25 cellular contexts compared by ENCODE assay signal in genomic region chr2:17479875-17480274, GRCh38. TPM values are rescaled to one million over a fixed set of nuclear protein-coding genes. Genes with fewer than 3 reads are reported as not detected.
A peak's percentile ranks its signal among the peaks of the same experiment; 100 is the strongest.
DNase-seq lines count a peak whose midpoint lies in the region; ATAC-seq and TF ChIP-seq lines count a peak whose summit lies in the region.
"Had no signal": no experiment of that assay in that cellular context is flagged by ENCODE, and none has a peak within 500 bp of the region (broad histone marks: within the 10 kb centered on the region; RNA-seq: fewer than 3 reads in every experiment).

No MANE protein-coding gene starts in this region.

- no peaks in the 10 kb centered on the region for H3K79me2 ChIP-seq in mammary epithelial cell (ENCODE audit: insufficient read depth, low read length)
- H3K79me2 ChIP-seq: parathyroid adenoma had no signal

- no peak overlapping the region for H3K9ac ChIP-seq in mammary epithelial cell (ENCODE audit: insufficient read depth, low read length)
- H3K9ac ChIP-seq: parathyroid adenoma had no signal

- H3K4me3 ChIP-seq in mammary epithelial cell (replicated peaks in 1 of 3; ENCODE audit: insufficient read depth in 1 of 3, low read depth in 2 of 3, low read length in 3 of 3) (no peak overlapping the region), kidney epithelial cell (ENCODE audit: low read depth, low read length) (no peak overlapping the region), aorta (ENCODE audit: low read length in 2 of 2) (no peak overlapping the region)
- H3K4me3 ChIP-seq: HAP-1, skin epidermis had no signal

- ATAC-seq in aorta (ENCODE audit: low FRiP score) (no peak), HG03175 (IDR thresholded peaks at IDR 0.05; ENCODE audit: unreplicated experiment) (no peak), GM19324 (IDR thresholded peaks at IDR 0.05; ENCODE audit: low FRiP score, unreplicated experiment) (no peak)
- ATAC-seq: esophagus mucosa; natural killer cell treated with Interleukin-12 subunit alpha and Interleukin-12 subunit beta and Interleukin-15 and Interleukin-18, amount 100 ng/mL, for 72 hours; SK-N-SH treated with all-trans-retinoic acid at 6 μM for 48 hours had no signal

- no peak overlapping the region for H3K27ac ChIP-seq in mammary epithelial cell (ENCODE audit: insufficient read depth, low read depth, low read length)
- H3K27ac ChIP-seq in aorta (ENCODE audit: low read depth in 1 of 2, low read length in 2 of 2) = no peak overlapping the region
- H3K27ac ChIP-seq: parathyroid adenoma, skin epidermis had no signal

- H3K9me3 ChIP-seq in mammary epithelial cell (replicated peaks; ENCODE audit: insufficient read depth, low read length) = no peaks in the 10 kb centered on the region
- H3K9me3 ChIP-seq in aorta (ENCODE audit: control insufficient read depth, low read length) = no peaks in the 10 kb centered on the region
- H3K9me3 ChIP-seq: HAP-1 had no signal

- intact Hi-C loops in mammary epithelial cell (cut with micrococcal nuclease) (loop anchor here (10.0 kb wide), 1 partner anchor 435 kb away; no protein-coding TSS in a partner anchor), aorta (cut with DNase I) (no loop called here)

- TF ChIP-seq CTCF in mammary epithelial cell (conservative IDR thresholded peaks at IDR 0.05 in 1 of 2, IDR thresholded peaks at IDR 0.05 in 1 of 2; ENCODE audit: extremely low read depth in 1 of 2, insufficient read depth in 1 of 2, low read depth in 1 of 2, low read length in 2 of 2) (no peak), kidney epithelial cell (IDR thresholded peaks at IDR 0.05; ENCODE audit: insufficient read depth, low read length, poor library complexity, severe bottlenecking) (no peak)

- peak; percentile 14 for DNase-seq in A172 (ENCODE audit: low spot score)
- peak; percentile 49 for DNase-seq in LHCN-M2 (ENCODE audit: low read depth)
- DNase-seq in mammary epithelial cell = peak; percentile 59
- peak; percentile 5 for DNase-seq in kidney epithelial cell (ENCODE audit: low read depth)
- no peak for DNase-seq in NCI-H1694 treated with DMSO at 0.1 percent for 48 hours (lab: John Stamatoyannopoulos, UW)
- no peak for DNase-seq in aorta
- DNase-seq: activated CD4-positive, alpha-beta T cell treated with anti-CD3 and anti-CD28 coated beads for 1 hour; C1 segment of cervical spinal cord; DMS 273 treated with DMSO at 0.1 percent for 48 hours; head of caudate nucleus; NCI-H2029; NCI-H446 treated with DMSO at 0.1 percent for 48 hours; NK-92 treated with Interleukin-12 subunit alpha and Interleukin-12 subunit beta, amount 100 ng/mL, for 24 hours; T1000 had no signal

- H3K27me3 ChIP-seq in mammary epithelial cell (ENCODE audit: insufficient read depth, low read length) = no peaks in the 10 kb centered on the region
- H3K27me3 ChIP-seq in kidney epithelial cell (ENCODE audit: control insufficient read depth, insufficient read depth, low read length) = no peaks in the 10 kb centered on the region
- no peaks in the 10 kb centered on the region for H3K27me3 ChIP-seq in aorta (ENCODE audit: control insufficient read depth in 1 of 2, insufficient read depth in 2 of 2, low read length in 1 of 2)

- no peak overlapping the region for H2AFZ ChIP-seq in mammary epithelial cell (ENCODE audit: low read depth, low read length)
- H2AFZ ChIP-seq: parathyroid adenoma had no signal

- no TSS peak for BruUV-seq in mammary epithelial cell (replicated peaks; lab: Mats Ljungman, UMichigan)

- dilution Hi-C loops in mammary epithelial cell (cut with HindIII; ENCODE audit: low sequenced_read_pairs) = loop anchor here (5.0 kb wide), 1 partner anchor 42 kb away; no protein-coding TSS in a partner anchor

- H3K4me1 ChIP-seq in mammary epithelial cell (ENCODE audit: insufficient read depth, low read length) (peaks cover 33% of the 10 kb centered on the region), aorta (ENCODE audit: control insufficient read depth in 1 of 2, insufficient read depth in 2 of 2, low read length in 2 of 2) (no peaks in the 10 kb centered on the region)
- H3K4me1 ChIP-seq: HAP-1 had no signal

- H3K4me2 ChIP-seq in mammary epithelial cell (ENCODE audit: insufficient read depth, low read depth, low read length) = no peak overlapping the region

- WGBS in mammary epithelial cell (ENCODE audit: low coverage, missing lambda C conversion rate) = 100% methylated on average over 2 of the region's 2 CpGs
- 93 to 98% methylated on average over 2 of the region's 2 CpGs for WGBS in aorta, 2 donors

- CTCF ChIA-PET in mammary epithelial cell (lab: Charles Lee; ENCODE audit: low non-redundant PET) = interaction anchor here (0.6 kb wide), 1 partner anchor 192 kb away, joined by 3 read pairs; no protein-coding TSS in a partner anchor

- no peaks in the 10 kb centered on the region for H4K20me1 ChIP-seq in mammary epithelial cell (ENCODE audit: insufficient read depth, low read length)

- H3K36me3 ChIP-seq in mammary epithelial cell (ENCODE audit: insufficient read depth, low read length) (no peaks in the 10 kb centered on the region), kidney epithelial cell (ENCODE audit: control insufficient read depth, insufficient read depth, low read length) (no peaks in the 10 kb centered on the region), aorta (ENCODE audit: control insufficient read depth in 1 of 2, insufficient read depth in 2 of 2, low read length in 1 of 2) (no peaks in the 10 kb centered on the region)
- H3K36me3 ChIP-seq: HAP-1 had no signal

- in situ Hi-C loops in mammary epithelial cell (cut with MboI; ENCODE audit: low sequenced_read_pairs in 2 of 2) = loop anchor here in 1 of 2 donors (10.0 kb wide), 1 partner anchor 55 kb away; no protein-coding TSS in a partner anchor

RNA-seq across cellular contexts. Expression of gene RAD51AP2, which starts 38.4 kb away (rescaled TPM):
- 0.17 TPM in 1 of 2 replicates, not detected in the other for total RNA-seq in A172 (2014; rRNA removed; shearing (Covaris generic))
- total RNA-seq in LHCN-M2 (2014; rRNA removed) (under 0.01 TPM in 1 of 2 replicates, not detected in the other), mammary epithelial cell (under 1 TPM; 0.17 to 0.24 TPM), kidney epithelial cell (0.04 and 0.14 TPM in 2 replicates), aorta (not detected)
- polyA plus RNA-seq in LHCN-M2 (2012) = not detected
- polyA plus RNA-seq in mammary epithelial cell (0.02 TPM), aorta (under 1 TPM in 1 of 2 donors, not detected in 1; 0.13 TPM)
- polyA minus RNA-seq in mammary epithelial cell = not detected
- total RNA-seq: lung microvascular endothelial cell; natural killer cell treated with Interleukin-12 subunit alpha and Interleukin-12 subunit beta and Interleukin-15 and Interleukin-18, amount 100 ng/mL, for 72 hours; subcutaneous adipose tissue had no signal
- polyA plus RNA-seq: urinary bladder had no signal

Comparison
In these comparisons a context has a peak if more than half of its experiments do, and no peak if none do; other contexts are left out.
1. DNase-seq: peak in A172 (single experiment), LHCN-M2 (single experiment), mammary epithelial cell (single experiment) and kidney epithelial cell (single experiment); none in NCI-H1694 treated with DMSO at 0.1 percent for 48 hours (single experiment) and aorta (0 of 2).